17 cellular contexts compared by ENCODE assay signal in the genomic region with DNA sequence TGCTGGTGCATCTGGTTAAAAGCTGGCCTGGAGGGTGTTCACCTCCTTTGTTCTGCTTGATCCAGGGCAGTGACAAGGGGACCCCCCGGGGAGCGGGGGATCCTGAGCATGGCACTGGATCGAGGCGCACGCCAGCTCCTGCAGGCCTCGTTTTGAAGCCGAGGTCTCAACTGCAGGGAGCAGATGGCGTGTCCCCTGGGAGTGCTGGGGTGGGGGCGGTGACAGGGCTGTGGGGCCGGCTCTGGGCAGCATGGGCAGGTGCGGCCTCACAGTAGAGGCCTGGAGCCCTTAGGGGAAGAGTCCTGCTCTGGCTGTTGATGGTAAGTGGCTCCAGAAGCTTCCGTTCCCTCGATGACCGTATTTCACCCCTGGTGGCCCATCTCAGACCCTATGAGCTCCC. TPM values are rescaled to one million over a fixed set of nuclear protein-coding genes. Genes with fewer than 3 reads are reported as not detected.
DNase-seq lines count a peak whose midpoint lies in the region; ATAC-seq and TF ChIP-seq lines count a peak whose summit lies in the region.
"Had no signal": no experiment of that assay in that cellular context is flagged by ENCODE, and none has a peak within 500 bp of the region (broad histone marks: within the 10 kb centered on the region; RNA-seq: fewer than 3 reads in every experiment).

No MANE protein-coding gene starts in this region.

- no CpG with 5 or more reads among the region's 14 CpGs for WGBS in H9 (ENCODE audit: extremely low coverage, insufficient read length, low lambda C conversion rate)
- WGBS in neuronal stem cell (ENCODE audit: extremely low coverage in 2 of 2, insufficient read length in 2 of 2, insufficient replicate concordance in 1 of 2), 2 donors, result no CpG with 5 or more reads among the region's 14 CpGs

- H3K27ac Mint-ChIP-seq in H9, result no peak overlapping the region
- H3K27ac Mint-ChIP-seq: CD4-positive, alpha-beta memory T cell; T-helper 1 cell treated with Interleukin-12 subunit alpha and Interleukin-12 subunit beta and Interleukin-4 antibody, amounts not matched to agents 30 μg/mL and 1 μg/mL, for 36 hours had no signal

- TF ChIP-seq CTCF in H9 (conservative IDR thresholded peaks at IDR 0.05), result no peak

- H3K23ac ChIP-seq in H9 (ENCODE audit: insufficient read length, low read depth, low read length) (no peak overlapping the region), neuronal stem cell (ENCODE audit: low read depth, low read length, poor library complexity) (peak overlapping the region; percentile 55)

- peak in 2 of 3 experiments; percentile 18 to 58 for DNase-seq in NCI-H1417 (lab: John Stamatoyannopoulos, UW)
- DNase-seq in NCI-H1417 treated with DMSO at 0.1 percent for 48 hours (lab: John Stamatoyannopoulos, UW), result no peak
- no peak for DNase-seq in H9
- DNase-seq in NCI-H82 treated with DMSO at 0.1 percent for 48 hours (lab: John Stamatoyannopoulos, UW; ENCODE audit: unreplicated experiment), result peak; percentile 87
- no peak for DNase-seq in neuronal stem cell (ENCODE audit: low spot score)
- no peak for DNase-seq in medulla oblongata (ENCODE audit: extremely low spot score)
- DNase-seq: CD4-positive, alpha-beta memory T cell; HCEC 1CT; NCI-H1105; NCI-H2029; NCI-H226; NCI-H748 treated with DMSO at 0.1 percent for 48 hours; Right ventricle myocardium superior had no signal

- H3K4me1 ChIP-seq in H9 (ENCODE audit: insufficient read depth, low read length), result no peaks in the 10 kb centered on the region
- peaks cover 5 to 13% of the 10 kb centered on the region in 2 donors for H3K4me1 ChIP-seq in neuronal stem cell (ENCODE audit: control insufficient read depth in 2 of 2, insufficient read depth in 1 of 2, low read depth in 1 of 2, low read length in 2 of 2)

- H2BK20ac ChIP-seq in H9 (ENCODE audit: low read depth, low read length, poor library complexity, severe bottlenecking), result no peak overlapping the region

- H4K8ac ChIP-seq in H9 (replicated peaks; ENCODE audit: insufficient read length, low read depth, low read length) (no peak overlapping the region), neuronal stem cell (ENCODE audit: low read depth, low read length) (no peak overlapping the region)

- no peak overlapping the region for H2BK12ac ChIP-seq in H9 (ENCODE audit: insufficient read length, low read depth, low read length)
- H2BK12ac ChIP-seq in neuronal stem cell (ENCODE audit: low read length), result no peak overlapping the region

- H3K4me2 ChIP-seq in H9 (ENCODE audit: insufficient read depth, insufficient read length, low read length) (no peak overlapping the region), neuronal stem cell (ENCODE audit: insufficient read depth, low read length, poor library complexity, severe bottlenecking) (no peak overlapping the region)

- H3K4ac ChIP-seq in H9 (ENCODE audit: low read depth, low read length) (no peak overlapping the region), neuronal stem cell (ENCODE audit: low read length) (peak overlapping the region; percentile 66)

- H3K9me3 ChIP-seq in H9 (ENCODE audit: control insufficient read depth, low read depth, low read length) (no peaks in the 10 kb centered on the region), neuronal stem cell (replicated peaks in 1 of 2; ENCODE audit: control insufficient read depth in 2 of 2, insufficient read depth in 1 of 2, low read depth in 1 of 2, low read length in 2 of 2) (no peaks in the 10 kb centered on the region)

- no peak for ATAC-seq in HG03460 (IDR thresholded peaks at IDR 0.05; ENCODE audit: unreplicated experiment)
- ATAC-seq in GM21381 (IDR thresholded peaks at IDR 0.05; ENCODE audit: unreplicated experiment), result no peak
- ATAC-seq: Panc1 had no signal

- no peak overlapping the region for H3K18ac ChIP-seq in H9 (ENCODE audit: insufficient read length, low read depth, low read length)
- H3K18ac ChIP-seq in neuronal stem cell (ENCODE audit: low read length), result peak overlapping the region; percentile 76

- H3K23me2 ChIP-seq in H9 (ENCODE audit: insufficient read length, low read depth, low read length, poor library complexity, severe bottlenecking), result no peaks in the 10 kb centered on the region

- no peaks in the 10 kb centered on the region for H3K36me3 ChIP-seq in neuronal stem cell (replicated peaks in 1 of 2; ENCODE audit: control insufficient read depth in 2 of 2, insufficient read depth in 2 of 2, low read length in 2 of 2)

- peaks cover 0 to 3% (median 0%) of the 10 kb centered on the region in 3 experiments; a peak in 1 of 7 replicates for H3K36me3 Mint-ChIP-seq in H9 (ENCODE audit: insufficient read depth in 1 of 3, low read depth in 3 of 3)

- H4K91ac ChIP-seq in H9 (ENCODE audit: insufficient read length, low read depth, low read length), result no peak overlapping the region
- no peak overlapping the region for H4K91ac ChIP-seq in neuronal stem cell (ENCODE audit: low read depth, low read length, poor library complexity)

- no peaks in the 10 kb centered on the region for H4K20me1 ChIP-seq in H9 (ENCODE audit: control insufficient read depth, insufficient read depth, insufficient read length)

- H3K27ac ChIP-seq in H9 (ENCODE audit: insufficient read length, low read depth, low read length), result no peak overlapping the region
- no peak overlapping the region for H3K27ac ChIP-seq in neuronal stem cell (replicated peaks; ENCODE audit: low read length)

- peaks cover 2% of the 10 kb centered on the region; the same call in 1 of the 2 replicates for H3K27me3 Mint-ChIP-seq in H9 (ENCODE audit: low read depth)
- H3K27me3 Mint-ChIP-seq: CD4-positive, alpha-beta memory T cell had no signal

- no peak overlapping the region for H2AFZ ChIP-seq in H9 (ENCODE audit: low read length)
- no peak overlapping the region for H2AFZ ChIP-seq in neuronal stem cell (ENCODE audit: low read length)

- no peak overlapping the region for H3K9ac ChIP-seq in H9 (ENCODE audit: extremely low read depth, insufficient read length, low read length)
- no peak overlapping the region for H3K9ac ChIP-seq in neuronal stem cell (ENCODE audit: low read depth, low read length, poor library complexity)

- no peak overlapping the region for H2BK5ac ChIP-seq in H9 (ENCODE audit: insufficient read length, low read length)
- H2BK5ac ChIP-seq in neuronal stem cell (ENCODE audit: low read length), result peak overlapping the region; percentile 78

- H4K5ac ChIP-seq in H9 (ENCODE audit: insufficient read length, low read depth, low read length), result no peak overlapping the region

- no peaks in the 10 kb centered on the region for H3K79me2 ChIP-seq in H9 (ENCODE audit: insufficient read depth, low read length)

- no peak overlapping the region for H2BK15ac ChIP-seq in H9 (ENCODE audit: low read depth, low read length)
- peak overlapping the region; percentile 37 for H2BK15ac ChIP-seq in neuronal stem cell (ENCODE audit: low read length)

- H3K4me3 ChIP-seq in neuronal stem cell (ENCODE audit: low read length in 2 of 2), result no peak overlapping the region

- H3K4me1 Mint-ChIP-seq in H9, result peaks cover 12 to 21% of the 10 kb centered on the region in 2 experiments

- no peak overlapping the region for H2AK5ac ChIP-seq in H9 (ENCODE audit: insufficient read length, low read length)
- peak overlapping the region; percentile 46 for H2AK5ac ChIP-seq in neuronal stem cell (ENCODE audit: low read depth, low read length)

- H2BK120ac ChIP-seq in H9 (ENCODE audit: low read depth, low read length, poor library complexity, severe bottlenecking) (no peak overlapping the region), neuronal stem cell (ENCODE audit: low read depth, low read length) (no peak overlapping the region)

- no peak overlapping the region for H3K56ac ChIP-seq in H9 (ENCODE audit: insufficient read length, low read depth, low read length)

- H3K14ac ChIP-seq in H9 (ENCODE audit: insufficient read depth, low read length) (peak overlapping the region; percentile 37; the same call in 1 of the 2 replicates), neuronal stem cell (ENCODE audit: low read length) (peak overlapping the region; percentile 38)

- H3K79me1 ChIP-seq in H9 (ENCODE audit: insufficient read depth, low read depth, low read length, poor library complexity, severe bottlenecking) (no peaks in the 10 kb centered on the region), neuronal stem cell (ENCODE audit: low read depth, low read length) (peaks cover 14% of the 10 kb centered on the region)

- H3K27me3 ChIP-seq in H9 (ENCODE audit: insufficient read depth, low read length), result no peaks in the 10 kb centered on the region
- no peaks in the 10 kb centered on the region for H3K27me3 ChIP-seq in neuronal stem cell (ENCODE audit: control insufficient read depth in 3 of 3, insufficient read depth in 3 of 3, low read depth in 1 of 3, low read length in 3 of 3)

- H3K9me3 Mint-ChIP-seq in H9, result no peaks in the 10 kb centered on the region
- H3K9me3 Mint-ChIP-seq: CD4-positive, alpha-beta memory T cell; T-helper 1 cell treated with Interleukin-12 subunit alpha and Interleukin-12 subunit beta and Interleukin-4 antibody, amounts not matched to agents 30 μg/mL and 1 μg/mL, for 36 hours had no signal

- no peak overlapping the region for H3T11ph ChIP-seq in H9 (ENCODE audit: low read length)

- H3K4me3 Mint-ChIP-seq in H9, result no peak overlapping the region
- H3K4me3 Mint-ChIP-seq: CD4-positive, alpha-beta memory T cell; T-helper 1 cell treated with Interleukin-12 subunit alpha and Interleukin-12 subunit beta and Interleukin-4 antibody, amounts not matched to agents 30 μg/mL and 1 μg/mL, for 36 hours had no signal

RNA-seq across cellular contexts. Expression of gene CRTC1, which starts 51.8 kb away (rescaled TPM):
- total RNA-seq in H9 (2021), result 19.0 and 19.1 TPM in 2 replicates
- polyA plus RNA-seq in neuronal stem cell (2013, experiment 1 of 2), result 17.4 TPM
- 17.8 TPM for polyA plus RNA-seq in neuronal stem cell (2013, experiment 2 of 2)

RNA-seq across cellular contexts. Expression of gene COMP, which starts 55.8 kb away (rescaled TPM):
- 0.15 TPM in 1 of 2 replicates, not detected in the other for total RNA-seq in H9 (2021)
- 0.01 TPM for polyA plus RNA-seq in neuronal stem cell (2013, experiment 1 of 2)
- not detected for polyA plus RNA-seq in neuronal stem cell (2013, experiment 2 of 2)
- total RNA-seq: CD4-positive, alpha-beta memory T cell; Right ventricle myocardium superior had no signal
- polyA plus RNA-seq: CD4-positive, alpha-beta memory T cell had no signal

Comparison
In these comparisons a context has a peak if more than half of its experiments do, and no peak if none do; other contexts are left out.
1. DNase-seq: peak in NCI-H1417 (2 of 3) and NCI-H82 treated with DMSO at 0.1 percent for 48 hours (single experiment); none in NCI-H1417 treated with DMSO at 0.1 percent for 48 hours (single experiment), H9 (single experiment), neuronal stem cell (single experiment) and medulla oblongata (single experiment).